10 cellular contexts compared by ENCODE assay signal in genomic region chr15:88896339-88897033, GRCh38. TPM values are rescaled to one million over a fixed set of nuclear protein-coding genes. Genes with fewer than 3 reads are reported as not detected.
DNase-seq lines count a peak whose midpoint lies in the region; ATAC-seq and TF ChIP-seq lines count a peak whose summit lies in the region.
"Had no signal": no experiment of that assay in that cellular context is flagged by ENCODE, and none has a peak within 500 bp of the region (broad histone marks: within the 10 kb centered on the region; RNA-seq: fewer than 3 reads in every experiment).

No MANE protein-coding gene starts in this region.

- H3K4me1 Mint-ChIP-seq in activated naive CD8-positive, alpha-beta T cell (ENCODE audit: low read depth), result peaks cover 39% of the 10 kb centered on the region
- H3K4me1 Mint-ChIP-seq in activated naive CD8-positive, alpha-beta T cell treated with anti-CD3 and anti-CD28 coated beads for 36 hours, result peaks cover 29% of the 10 kb centered on the region
- H3K4me1 Mint-ChIP-seq in activated CD8-positive, alpha-beta T cell treated with anti-CD3 and anti-CD28 coated beads, Interleukin-2, amount 10 ng/mL, durations not matched to agents 7 days and 5 days (ENCODE audit: low read depth), result peaks cover 36% of the 10 kb centered on the region
- peaks cover 19% of the 10 kb centered on the region for H3K4me1 Mint-ChIP-seq in type B pancreatic cell (ENCODE audit: unreplicated experiment)

- no peaks in the 10 kb centered on the region for H3K27me3 Mint-ChIP-seq in activated naive CD8-positive, alpha-beta T cell
- no peaks in the 10 kb centered on the region for H3K27me3 Mint-ChIP-seq in activated naive CD8-positive, alpha-beta T cell treated with anti-CD3 and anti-CD28 coated beads for 36 hours
- no peaks in the 10 kb centered on the region for H3K27me3 Mint-ChIP-seq in activated CD8-positive, alpha-beta T cell treated with anti-CD3 and anti-CD28 coated beads, Interleukin-2, amount 10 ng/mL, durations not matched to agents 7 days and 5 days (ENCODE audit: low read depth)
- H3K27me3 Mint-ChIP-seq in type B pancreatic cell, result peaks cover 20% of the 10 kb centered on the region

- peaks cover 5% of the 10 kb centered on the region for H3K36me3 Mint-ChIP-seq in activated naive CD8-positive, alpha-beta T cell
- peaks cover 12% of the 10 kb centered on the region for H3K36me3 Mint-ChIP-seq in activated naive CD8-positive, alpha-beta T cell treated with anti-CD3 and anti-CD28 coated beads for 36 hours
- H3K36me3 Mint-ChIP-seq in activated CD8-positive, alpha-beta T cell treated with anti-CD3 and anti-CD28 coated beads, Interleukin-2, amount 10 ng/mL, durations not matched to agents 7 days and 5 days (ENCODE audit: low read depth), result peaks cover 4% of the 10 kb centered on the region
- no peaks in the 10 kb centered on the region for H3K36me3 Mint-ChIP-seq in type B pancreatic cell

- DNase-seq in activated naive CD8-positive, alpha-beta T cell treated with anti-CD3 and anti-CD28 coated beads for 36 hours, result no peak
- no peak for DNase-seq in activated CD8-positive, alpha-beta T cell treated with anti-CD3 and anti-CD28 coated beads, Interleukin-2, amount 10 ng/mL, durations not matched to agents 7 days and 5 days
- peak; percentile 19 to 82 for DNase-seq in lung microvascular endothelial cell (ENCODE audit: low read depth in 2 of 2)
- no peak for DNase-seq in type B pancreatic cell (ENCODE audit: extremely low spot score, unreplicated experiment)
- DNase-seq in GM10266 (ENCODE audit: extremely low spot score), result no peak
- DNase-seq: NCI-H146 had no signal

- POLR2A ChIA-PET in activated CD8-positive, alpha-beta T cell treated with anti-CD3 and anti-CD28 coated beads, Interleukin-2, amount 10 ng/mL, durations not matched to agents 7 days and 5 days (lab: Charles Lee), result interaction anchor here (2.1 kb wide), 1 partner anchor 8 kb away, joined by 18 read pairs; no protein-coding TSS in a partner anchor

- H3K9me3 Mint-ChIP-seq in activated naive CD8-positive, alpha-beta T cell (ENCODE audit: low read depth), result no peaks in the 10 kb centered on the region
- H3K9me3 Mint-ChIP-seq in activated naive CD8-positive, alpha-beta T cell treated with anti-CD3 and anti-CD28 coated beads for 36 hours, result no peaks in the 10 kb centered on the region
- no peaks in the 10 kb centered on the region for H3K9me3 Mint-ChIP-seq in activated CD8-positive, alpha-beta T cell treated with anti-CD3 and anti-CD28 coated beads, Interleukin-2, amount 10 ng/mL, durations not matched to agents 7 days and 5 days (ENCODE audit: insufficient read depth)
- H3K9me3 Mint-ChIP-seq in type B pancreatic cell, result no peaks in the 10 kb centered on the region
- H3K9me3 Mint-ChIP-seq: IgD-negative memory B cell had no signal

- CTCF ChIA-PET in activated CD8-positive, alpha-beta T cell treated with anti-CD3 and anti-CD28 coated beads, Interleukin-2, amount 10 ng/mL, durations not matched to agents 7 days and 5 days (lab: Charles Lee), result interaction anchor here (0.7 to 3.1 kb wide), 8 partner anchors 9 to 275 kb away, joined by 3 to 34 read pairs (median 4); partner anchors contain the start of gene ISG20

- no peak for ATAC-seq in activated CD8-positive, alpha-beta T cell treated with anti-CD3 and anti-CD28 coated beads, Interleukin-2, amount 10 ng/mL, durations not matched to agents 7 days and 5 days
- no peak for ATAC-seq in HG03432 (IDR thresholded peaks at IDR 0.05; ENCODE audit: unreplicated experiment)
- ATAC-seq in esophagus mucosa, result no peak

- H3K4me3 Mint-ChIP-seq in activated naive CD8-positive, alpha-beta T cell, result peak overlapping the region; percentile 59
- no peak overlapping the region for H3K4me3 Mint-ChIP-seq in activated naive CD8-positive, alpha-beta T cell treated with anti-CD3 and anti-CD28 coated beads for 36 hours
- no peak overlapping the region for H3K4me3 Mint-ChIP-seq in activated CD8-positive, alpha-beta T cell treated with anti-CD3 and anti-CD28 coated beads, Interleukin-2, amount 10 ng/mL, durations not matched to agents 7 days and 5 days
- peak overlapping the region; percentile 11 for H3K4me3 Mint-ChIP-seq in type B pancreatic cell

- peak overlapping the region; percentile 61 for H3K27ac Mint-ChIP-seq in activated naive CD8-positive, alpha-beta T cell
- H3K27ac Mint-ChIP-seq in activated naive CD8-positive, alpha-beta T cell treated with anti-CD3 and anti-CD28 coated beads for 36 hours, result no peak overlapping the region
- H3K27ac Mint-ChIP-seq in activated CD8-positive, alpha-beta T cell treated with anti-CD3 and anti-CD28 coated beads, Interleukin-2, amount 10 ng/mL, durations not matched to agents 7 days and 5 days, result peak overlapping the region; percentile 31
- H3K27ac Mint-ChIP-seq in type B pancreatic cell, result peak overlapping the region; percentile 73
- H3K27ac Mint-ChIP-seq: IgD-negative memory B cell had no signal

- no peak for TF ChIP-seq CTCF in type B pancreatic cell (conservative IDR thresholded peaks at IDR 0.05)
- TF ChIP-seq CTCF in GM10266 (IDR thresholded peaks at IDR 0.05; ENCODE audit: control insufficient read depth, insufficient read depth, low read depth, missing control alignments), result no peak

RNA-seq across cellular contexts. Expression of gene HAPLN3, which starts 1.1 kb away (rescaled TPM):
- 10 to 100 TPM; 82.6 to 83.2 TPM for total RNA-seq in activated naive CD8-positive, alpha-beta T cell treated with anti-CD3 and anti-CD28 coated beads for 36 hours
- 10 to 100 TPM; 75.7 to 79.0 TPM for total RNA-seq in activated CD8-positive, alpha-beta T cell treated with anti-CD3 and anti-CD28 coated beads, Interleukin-2, amount 10 ng/mL, durations not matched to agents 7 days and 5 days
- total RNA-seq in lung microvascular endothelial cell, result 56.7 and 76.0 TPM in 2 replicates
- 3.2 and 10.4 TPM in 2 replicates for total RNA-seq in type B pancreatic cell (ENCODE audit: low replicate concordance)
- total RNA-seq in esophagus mucosa, result 5.6 TPM

RNA-seq across cellular contexts. Expression of gene MFGE8, which starts 16.7 kb away (rescaled TPM):
- total RNA-seq in activated naive CD8-positive, alpha-beta T cell treated with anti-CD3 and anti-CD28 coated beads for 36 hours, result 10 to 100 TPM; 33.1 to 37.8 TPM
- total RNA-seq in activated CD8-positive, alpha-beta T cell treated with anti-CD3 and anti-CD28 coated beads, Interleukin-2, amount 10 ng/mL, durations not matched to agents 7 days and 5 days, result 10 to 100 TPM; 34.7 to 44.8 TPM
- total RNA-seq in lung microvascular endothelial cell (31.2 and 40.1 TPM in 2 replicates), type B pancreatic cell (ENCODE audit: low replicate concordance) (82.0 and 162 TPM in 2 replicates), esophagus mucosa (43.8 TPM)

Comparison
In these comparisons a context has a peak if more than half of its experiments do, and no peak if none do; other contexts are left out.
1. H3K4me3 Mint-ChIP-seq: peak in activated naive CD8-positive, alpha-beta T cell (single experiment) and type B pancreatic cell (single experiment); none in activated naive CD8-positive, alpha-beta T cell treated with anti-CD3 and anti-CD28 coated beads for 36 hours (single experiment) and activated CD8-positive, alpha-beta T cell treated with anti-CD3 and anti-CD28 coated beads, Interleukin-2, amount 10 ng/mL, durations not matched to agents 7 days and 5 days (single experiment).
2. DNase-seq: peak in lung microvascular endothelial cell (2 of 2); none in activated naive CD8-positive, alpha-beta T cell treated with anti-CD3 and anti-CD28 coated beads for 36 hours (single experiment), activated CD8-positive, alpha-beta T cell treated with anti-CD3 and anti-CD28 coated beads, Interleukin-2, amount 10 ng/mL, durations not matched to agents 7 days and 5 days (single experiment), type B pancreatic cell (single experiment) and GM10266 (single experiment).